2 cellular contexts compared by ENCODE assay signal in the genomic region with DNA sequence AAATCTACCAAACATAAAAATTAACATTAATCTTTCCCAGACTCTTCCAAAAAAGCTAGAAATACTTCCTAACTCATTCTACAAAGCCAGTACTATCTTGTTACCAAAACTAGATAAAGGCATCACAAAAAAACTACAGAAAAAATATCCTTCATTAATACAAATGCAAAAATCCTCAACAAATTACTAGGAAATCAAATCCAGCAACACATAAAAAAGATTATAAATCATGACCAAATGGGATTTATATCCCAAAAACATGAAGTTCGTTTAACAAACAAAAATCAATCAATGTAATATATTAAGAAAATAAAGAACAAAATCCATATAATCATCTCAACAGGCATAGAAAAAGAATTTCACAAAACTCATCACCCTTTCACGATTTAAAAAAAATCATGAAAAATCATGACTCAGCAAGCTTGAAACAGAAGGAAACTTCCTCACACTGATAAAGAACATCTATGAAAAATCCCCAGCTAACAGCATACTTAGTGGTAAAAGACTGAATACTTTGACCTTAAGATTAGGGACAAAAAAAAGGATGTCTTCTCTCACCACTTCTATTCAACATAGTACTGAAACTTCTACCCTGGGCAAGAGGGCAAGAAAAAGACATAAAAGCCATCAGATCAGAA.
A peak's percentile ranks its signal among the peaks of the same experiment; 100 is the strongest.
TF ChIP-seq lines count a peak whose summit lies in the region.

No MANE protein-coding gene starts in this region.

TF ChIP-seq in GM12891, 5 proteins besides CTCF, POLR2A, EP300 and RAD21:
- TF ChIP-seq POU2F2 (IDR thresholded peaks at IDR 0.05; ENCODE audit: low read depth, low read length) (no peak), SPI1 (IDR thresholded peaks at IDR 0.05; ENCODE audit: low read depth, low read length) (0 out of 2 replicates have a peak, but pooled peaks have one; percentile 10)

TF ChIP-seq in HepG2, 621 proteins besides CTCF, POLR2A, EP300 and RAD21:
- TF ChIP-seq, protein P1, sequence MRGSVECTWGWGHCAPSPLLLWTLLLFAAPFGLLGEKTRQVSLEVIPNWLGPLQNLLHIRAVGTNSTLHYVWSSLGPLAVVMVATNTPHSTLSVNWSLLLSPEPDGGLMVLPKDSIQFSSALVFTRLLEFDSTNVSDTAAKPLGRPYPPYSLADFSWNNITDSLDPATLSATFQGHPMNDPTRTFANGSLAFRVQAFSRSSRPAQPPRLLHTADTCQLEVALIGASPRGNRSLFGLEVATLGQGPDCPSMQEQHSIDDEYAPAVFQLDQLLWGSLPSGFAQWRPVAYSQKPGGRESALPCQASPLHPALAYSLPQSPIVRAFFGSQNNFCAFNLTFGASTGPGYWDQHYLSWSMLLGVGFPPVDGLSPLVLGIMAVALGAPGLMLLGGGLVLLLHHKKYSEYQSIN (CRISPR knock-in tag; IDR thresholded peaks at IDR 0.05; ENCODE audit: borderline replicate concordance): no peak
- TF ChIP-seq NFE2L2 (IDR thresholded peaks at IDR 0.05; ENCODE audit: low read length): peak; percentile 91
- TF ChIP-seq MAFF (IDR thresholded peaks at IDR 0.05; ENCODE audit: low read depth, low read length): peak; percentile 95
- TF ChIP-seq MAFK (conservative IDR thresholded peaks at IDR 0.05 in 1 of 2, IDR thresholded peaks at IDR 0.05 in 1 of 2; ENCODE audit: low read length in 2 of 2): peak; percentile 96 to 97
TF ChIP-seq in HepG2: peak in this region for 3.
